ENCODE assay signal across 16 cellular contexts in genomic region chr11:87013852-87014251, GRCh38. TPM values are rescaled to one million over a fixed set of nuclear protein-coding genes. Genes with fewer than 3 reads are reported as not detected.
DNase-seq lines count a peak whose midpoint lies in the region; ATAC-seq and TF ChIP-seq lines count a peak whose summit lies in the region.
"Had no signal": no experiment of that assay in that cellular context is flagged by ENCODE, and none has a peak within 500 bp of the region (broad histone marks: within the 10 kb centered on the region; RNA-seq: fewer than 3 reads in every experiment).

No MANE protein-coding gene starts in this region.

- peaks cover 14% of the 10 kb centered on the region for H3K4me1 ChIP-seq in left ventricle myocardium inferior
- H3K4me1 ChIP-seq in OCI-LY7 (ENCODE audit: insufficient read depth, low read length, poor library complexity, severe bottlenecking) = no peaks in the 10 kb centered on the region

- H3K36me3 Mint-ChIP-seq in mesothelial cell of epicardium = no peaks in the 10 kb centered on the region
- peaks cover 8% of the 10 kb centered on the region for H3K36me3 Mint-ChIP-seq in WTC11
- no peaks in the 10 kb centered on the region for H3K36me3 Mint-ChIP-seq in natural killer cell treated with Interleukin-12 subunit alpha and Interleukin-12 subunit beta and Interleukin-15 and Interleukin-18, amount 100 ng/mL, for 72 hours

- H3K4me2 ChIP-seq in OCI-LY7 (ENCODE audit: low read length) = no peak overlapping the region

- intact Hi-C loops in left ventricle myocardium inferior (cut with micrococcal nuclease) = no loop called here
- intact Hi-C loops in Right ventricle myocardium superior (cut with DNase I) = no loop called here
- intact Hi-C loops in OCI-LY7 (cut with micrococcal nuclease; ENCODE audit: unreplicated experiment) = no loop called here

- H3K36me3 ChIP-seq in left ventricle myocardium inferior (no peaks in the 10 kb centered on the region), OCI-LY7 (ENCODE audit: insufficient read depth, low read length) (no peaks in the 10 kb centered on the region)

- POLR2A ChIA-PET in OCI-LY7 (lab: Charles Lee) (no interaction called here), WTC11 (lab: Charles Lee) (no interaction called here)

- H3K4me3 ChIP-seq in left ventricle myocardium inferior = no peak overlapping the region
- no peak overlapping the region for H3K4me3 ChIP-seq in fibroblast of the aortic adventitia (ENCODE audit: low read depth, low read length)
- no peak overlapping the region for H3K4me3 ChIP-seq in OCI-LY7 (ENCODE audit: low read depth, low read length, poor library complexity, severe bottlenecking)
- H3K4me3 ChIP-seq: GM23248 had no signal

- no peaks in the 10 kb centered on the region for H3K9me3 ChIP-seq in left ventricle myocardium inferior (replicated peaks)
- no peaks in the 10 kb centered on the region for H3K9me3 ChIP-seq in OCI-LY7 (ENCODE audit: low read length)

- no peaks in the 10 kb centered on the region for H3K27me3 ChIP-seq in left ventricle myocardium inferior (ENCODE audit: low read depth)

- no peaks in the 10 kb centered on the region for H3K9me2 ChIP-seq in OCI-LY7 (ENCODE audit: insufficient read depth, low read length)

- no peak overlapping the region for H3K4me3 Mint-ChIP-seq in mesothelial cell of epicardium
- no peak overlapping the region for H3K4me3 Mint-ChIP-seq in WTC11
- H3K4me3 Mint-ChIP-seq in natural killer cell treated with Interleukin-12 subunit alpha and Interleukin-12 subunit beta and Interleukin-15 and Interleukin-18, amount 100 ng/mL, for 72 hours = no peak overlapping the region
- H3K4me3 Mint-ChIP-seq: B cell; CD4-positive, alpha-beta T cell had no signal

- H2AFZ ChIP-seq in OCI-LY7 (ENCODE audit: low read length) = no peak overlapping the region
- H2AFZ ChIP-seq: GM23248 had no signal

- H3K27me3 Mint-ChIP-seq in mesothelial cell of epicardium (ENCODE audit: low read depth) = no peaks in the 10 kb centered on the region
- H3K27me3 Mint-ChIP-seq in WTC11 (ENCODE audit: low read depth) = no peaks in the 10 kb centered on the region
- peaks cover 0 to 5% of the 10 kb centered on the region in 2 donors for H3K27me3 Mint-ChIP-seq in natural killer cell treated with Interleukin-12 subunit alpha and Interleukin-12 subunit beta and Interleukin-15 and Interleukin-18, amount 100 ng/mL, for 72 hours
- H3K27me3 Mint-ChIP-seq: B cell; CD4-positive, alpha-beta T cell had no signal

- H3K79me2 ChIP-seq in OCI-LY7 (ENCODE audit: insufficient read depth, low read depth, low read length) = no peaks in the 10 kb centered on the region

- H3K9me3 Mint-ChIP-seq in mesothelial cell of epicardium (no peaks in the 10 kb centered on the region), WTC11 (peaks cover 10% of the 10 kb centered on the region)
- no peaks in the 10 kb centered on the region for H3K9me3 Mint-ChIP-seq in natural killer cell treated with Interleukin-12 subunit alpha and Interleukin-12 subunit beta and Interleukin-15 and Interleukin-18, amount 100 ng/mL, for 72 hours
- H3K9me3 Mint-ChIP-seq: CD4-positive, alpha-beta T cell had no signal

- TF ChIP-seq CTCF in left ventricle myocardium inferior (IDR thresholded peaks at IDR 0.05; ENCODE audit: borderline replicate concordance) (no peak), fibroblast of the aortic adventitia (IDR thresholded peaks at IDR 0.05; ENCODE audit: insufficient read depth, low read length) (no peak), mesothelial cell of epicardium (IDR thresholded peaks at IDR 0.05; ENCODE audit: unreplicated experiment) (no peak), OCI-LY7 (conservative IDR thresholded peaks at IDR 0.05; ENCODE audit: low read length) (no peak), WTC11 (IDR thresholded peaks at IDR 0.05) (no peak)

- H3K4me1 Mint-ChIP-seq in mesothelial cell of epicardium (peaks cover 6% of the 10 kb centered on the region), WTC11 (no peaks in the 10 kb centered on the region)
- H3K4me1 Mint-ChIP-seq in natural killer cell treated with Interleukin-12 subunit alpha and Interleukin-12 subunit beta and Interleukin-15 and Interleukin-18, amount 100 ng/mL, for 72 hours (ENCODE audit: low read depth in 2 of 2) = peaks cover 0 to 4% of the 10 kb centered on the region in 2 donors
- H3K4me1 Mint-ChIP-seq: B cell had no signal

- DNase-seq in left ventricle myocardium inferior = no peak
- DNase-seq in Right ventricle myocardium superior = no peak
- peak; percentile 89 for DNase-seq in fibroblast of the aortic adventitia (ENCODE audit: low read depth)
- DNase-seq in mesothelial cell of epicardium (ENCODE audit: low spot score in 2 of 2, unreplicated experiment in 2 of 2) = no peak
- no peak for DNase-seq in NCI-H526 (lab: John Stamatoyannopoulos, UW)
- DNase-seq in OCI-LY7 (ENCODE audit: low spot score) = no peak
- no peak for DNase-seq in WTC11 (ENCODE audit: low spot score)
- DNase-seq in natural killer cell treated with Interleukin-12 subunit alpha and Interleukin-12 subunit beta and Interleukin-15 and Interleukin-18, amount 100 ng/mL, for 72 hours (ENCODE audit: low spot score) = no peak
- DNase-seq: ACHN; C1 segment of cervical spinal cord; Calu3; CD4-positive, alpha-beta T cell; DMS 273 treated with DMSO at 0.1 percent for 48 hours; GM23248 had no signal

- no peak for ATAC-seq in Right ventricle myocardium superior (ENCODE audit: poor library complexity)
- no peak for ATAC-seq in WTC11
- ATAC-seq in natural killer cell treated with Interleukin-12 subunit alpha and Interleukin-12 subunit beta and Interleukin-15 and Interleukin-18, amount 100 ng/mL, for 72 hours = no peak
- ATAC-seq: HCT116 had no signal

- H3K27ac ChIP-seq in left ventricle myocardium inferior (replicated peaks) (peak overlapping the region; percentile 18), OCI-LY7 (ENCODE audit: low read depth, low read length, poor library complexity, severe bottlenecking) (no peak overlapping the region)
- H3K27ac ChIP-seq: GM23248 had no signal

- peak overlapping the region; percentile 25 for H3K27ac Mint-ChIP-seq in mesothelial cell of epicardium
- no peak overlapping the region for H3K27ac Mint-ChIP-seq in WTC11
- H3K27ac Mint-ChIP-seq in natural killer cell treated with Interleukin-12 subunit alpha and Interleukin-12 subunit beta and Interleukin-15 and Interleukin-18, amount 100 ng/mL, for 72 hours = no peak overlapping the region
- H3K27ac Mint-ChIP-seq: B cell; CD4-positive, alpha-beta T cell had no signal

- CTCF ChIA-PET in OCI-LY7 (lab: Charles Lee; ENCODE audit: unreplicated experiment) (no interaction called here), WTC11 (lab: Charles Lee) (no interaction called here)

- H4K20me1 ChIP-seq in OCI-LY7 (ENCODE audit: insufficient read depth, low read length) = no peaks in the 10 kb centered on the region

- no TSS peak for BruUV-seq in OCI-LY7 (replicated peaks; lab: Mats Ljungman, UMichigan)

TF ChIP-seq in WTC11, 78 proteins besides CTCF, POLR2A, EP300 and RAD21 (continues in another document):
- no peak for TF ChIP-seq RELA (CRISPR knock-in tag; IDR thresholded peaks at IDR 0.05; ENCODE audit: borderline replicate concordance)
- TF ChIP-seq ATF2 (CRISPR knock-in tag; IDR thresholded peaks at IDR 0.05; ENCODE audit: borderline replicate concordance, low read depth) = no peak
- no peak for TF ChIP-seq CDX4 (CRISPR knock-in tag; IDR thresholded peaks at IDR 0.05; ENCODE audit: borderline replicate concordance)
- TF ChIP-seq PREB (CRISPR knock-in tag; IDR thresholded peaks at IDR 0.05; ENCODE audit: borderline replicate concordance) = no peak

RNA-seq across cellular contexts. Expression of gene TMEM135, which starts 23.9 kb away (rescaled TPM):
- 16.4 TPM for total RNA-seq in left ventricle myocardium inferior
- total RNA-seq in Right ventricle myocardium superior = 17.2 TPM
- 22.7 and 30.0 TPM in 2 replicates for total RNA-seq in fibroblast of the aortic adventitia (ENCODE audit: low replicate concordance)
- 36.0 to 42.6 TPM (median 39.9 TPM) in 3 replicates for total RNA-seq in mesothelial cell of epicardium
- total RNA-seq in OCI-LY7 (2014; rRNA removed; shearing (Covaris generic)) = 9.4 and 14.5 TPM in 2 replicates
- 48.2 and 56.4 TPM in 2 replicates for total RNA-seq in OCI-LY7 (2022)
- total RNA-seq in WTC11 (2021) = 28.4 to 35.8 TPM (median 30.9 TPM) in 3 replicates
- total RNA-seq in natural killer cell treated with Interleukin-12 subunit alpha and Interleukin-12 subunit beta and Interleukin-15 and Interleukin-18, amount 100 ng/mL, for 72 hours = 10 to 100 TPM; 23.0 to 40.3 TPM

RNA-seq across cellular contexts. Expression of gene FZD4, which starts 58.7 kb away (rescaled TPM):
- 26.5 TPM for total RNA-seq in left ventricle myocardium inferior
- total RNA-seq in Right ventricle myocardium superior = 26.9 TPM
- total RNA-seq in fibroblast of the aortic adventitia (ENCODE audit: low replicate concordance) = 50.2 and 63.9 TPM in 2 replicates
- 20.1 to 22.5 TPM (median 20.7 TPM) in 3 replicates for total RNA-seq in mesothelial cell of epicardium
- 0.05 TPM in 1 of 2 replicates, not detected in the other for total RNA-seq in OCI-LY7 (2014; rRNA removed; shearing (Covaris generic))
- 0.06 and 0.17 TPM in 2 replicates for total RNA-seq in OCI-LY7 (2022)
- total RNA-seq in WTC11 (2021) = 7.7 to 9.8 TPM (median 9.2 TPM) in 3 replicates
- total RNA-seq in natural killer cell treated with Interleukin-12 subunit alpha and Interleukin-12 subunit beta and Interleukin-15 and Interleukin-18, amount 100 ng/mL, for 72 hours = under 1 TPM; 0.08 to 0.17 TPM
- total RNA-seq: CD4-positive, alpha-beta T cell had no signal
